Comparison of ENCODE assay signal across 22 cellular contexts in genomic region chr22:39613549-39613921, GRCh38. TPM values are rescaled to one million over a fixed set of nuclear protein-coding genes. Genes with fewer than 3 reads are reported as not detected.
DNase-seq lines count a peak whose midpoint lies in the region; ATAC-seq, FAIRE-seq and TF ChIP-seq lines count a peak whose summit lies in the region.
"Had no signal": no experiment of that assay in that cellular context is flagged by ENCODE, and none has a peak within 500 bp of the region (broad histone marks: within the 10 kb centered on the region; RNA-seq: fewer than 3 reads in every experiment).

No MANE protein-coding gene starts in this region.

- peaks cover 65% of the 10 kb centered on the region for H3K27me3 Mint-ChIP-seq in activated naive CD4-positive, alpha-beta T cell treated with anti-CD3 and anti-CD28 coated beads, Interleukin-2, amount 10 ng/mL, durations not matched to agents 7 days and 5 days
- H3K27me3 Mint-ChIP-seq in CD4-positive, alpha-beta T cell, result peaks cover 5% of the 10 kb centered on the region
- H3K27me3 Mint-ChIP-seq in activated T-helper 17 cell treated with anti-CD3 and anti-CD28 coated beads, Interleukin-2, amount 50 U/mL, for 72 hours, result peaks cover 5% of the 10 kb centered on the region

- H3K4me3 Mint-ChIP-seq in activated naive CD4-positive, alpha-beta T cell treated with anti-CD3 and anti-CD28 coated beads, Interleukin-2, amount 10 ng/mL, durations not matched to agents 7 days and 5 days, result no peak overlapping the region
- H3K4me3 Mint-ChIP-seq in CD4-positive, alpha-beta T cell, result no peak overlapping the region
- peak overlapping the region; percentile 47 for H3K4me3 Mint-ChIP-seq in activated T-helper 17 cell treated with anti-CD3 and anti-CD28 coated beads, Interleukin-2, amount 50 U/mL, for 72 hours
- H3K4me3 Mint-ChIP-seq: H9 had no signal

- TF ChIP-seq CTCF in CD4-positive, alpha-beta T cell (IDR thresholded peaks at IDR 0.05), result no peak
- TF ChIP-seq CTCF in spleen (IDR thresholded peaks at IDR 0.05 in 8 of 11, conservative IDR thresholded peaks at IDR 0.05 in 3 of 11), result no peak
- TF ChIP-seq CTCF in pancreas (IDR thresholded peaks at IDR 0.05), result no peak

- H3K36me3 ChIP-seq in spleen (no peaks in the 10 kb centered on the region), pancreas (no peaks in the 10 kb centered on the region)
- H3K36me3 ChIP-seq: BE2C had no signal

- H3K36me3 Mint-ChIP-seq in activated naive CD4-positive, alpha-beta T cell treated with anti-CD3 and anti-CD28 coated beads, Interleukin-2, amount 10 ng/mL, durations not matched to agents 7 days and 5 days, result peaks cover 5% of the 10 kb centered on the region
- H3K36me3 Mint-ChIP-seq in CD4-positive, alpha-beta T cell (ENCODE audit: low read depth), result no peaks in the 10 kb centered on the region
- no peaks in the 10 kb centered on the region for H3K36me3 Mint-ChIP-seq in activated T-helper 17 cell treated with anti-CD3 and anti-CD28 coated beads, Interleukin-2, amount 50 U/mL, for 72 hours (ENCODE audit: low read depth)

- no peak overlapping the region for H3K27ac ChIP-seq in CD4-positive, alpha-beta T cell (ENCODE audit: low read depth, low read length)
- H3K27ac ChIP-seq in spleen (no peak overlapping the region), pancreas (no peak overlapping the region)
- H3K27ac ChIP-seq: A549 had no signal

- peaks cover 0 to 4% (median 0%) of the 10 kb centered on the region in 6 donors for H3K4me1 ChIP-seq in spleen
- H3K4me1 ChIP-seq in pancreas, result no peaks in the 10 kb centered on the region
- H3K4me1 ChIP-seq: A549 had no signal

- H3K9me3 ChIP-seq in CD4-positive, alpha-beta T cell (ENCODE audit: control insufficient read depth, low read length), result peaks cover 3% of the 10 kb centered on the region
- peaks cover 0 to 12% (median 5%) of the 10 kb centered on the region in 8 donors for H3K9me3 ChIP-seq in spleen
- no peaks in the 10 kb centered on the region for H3K9me3 ChIP-seq in pancreas
- H3K9me3 ChIP-seq: A549, BE2C had no signal

- no peak for DNase-seq in activated naive CD4-positive, alpha-beta T cell treated with anti-CD3 and anti-CD28 coated beads, Interleukin-2, amount 10 ng/mL, durations not matched to agents 7 days and 5 days
- no peak for DNase-seq in activated naive CD4-positive, alpha-beta T cell treated with anti-CD3 and anti-CD28 coated beads, Interleukin-2, amount 50 U/mL, for 16 hours
- no peak for DNase-seq in CD4-positive, alpha-beta T cell
- DNase-seq in spleen (peak; percentile 54), COLO668 (lab: John Stamatoyannopoulos, UW; ENCODE audit: unreplicated experiment) (no peak), pancreas (no peak)
- DNase-seq: BE2C, COR-L47, DMS153, DMS79 treated with DMSO at 0.1 percent for 48 hours, EL, GOT3, H9 had no signal

- H3K9me3 Mint-ChIP-seq in activated naive CD4-positive, alpha-beta T cell treated with anti-CD3 and anti-CD28 coated beads, Interleukin-2, amount 10 ng/mL, durations not matched to agents 7 days and 5 days, result peaks cover 13% of the 10 kb centered on the region
- H3K9me3 Mint-ChIP-seq in CD4-positive, alpha-beta T cell, result peaks cover 2% of the 10 kb centered on the region
- H3K9me3 Mint-ChIP-seq in activated T-helper 17 cell treated with anti-CD3 and anti-CD28 coated beads, Interleukin-2, amount 50 U/mL, for 72 hours, result no peaks in the 10 kb centered on the region

- no peak for FAIRE-seq in pancreas (lab: Jason Lieb, UNC)
- FAIRE-seq: A549, D721Med, G401.6, GM12891 had no signal

- intact Hi-C loops in CD4-positive, alpha-beta T cell (cut with DNase I, micrococcal nuclease), result no loop called here
- intact Hi-C loops in spleen (cut with DNase I; ENCODE audit: low total_unique reads) (no loop called here), pancreas (cut with DNase I) (no loop called here)

- no peaks in the 10 kb centered on the region for H3K27me3 ChIP-seq in CD4-positive, alpha-beta T cell (ENCODE audit: control insufficient read depth, insufficient read depth, low read length)
- peaks cover 0 to 81% (median 9%) of the 10 kb centered on the region in 7 donors for H3K27me3 ChIP-seq in spleen (replicated peaks in 1 of 7)
- H3K27me3 ChIP-seq in pancreas, result no peaks in the 10 kb centered on the region
- H3K27me3 ChIP-seq: BE2C had no signal

- H3K4me3 ChIP-seq in spleen, result no peak overlapping the region
- H3K4me3 ChIP-seq in pancreas, result no peak overlapping the region
- H3K4me3 ChIP-seq: A549 had no signal

- CTCF ChIA-PET in activated naive CD4-positive, alpha-beta T cell treated with anti-CD3 and anti-CD28 coated beads, Interleukin-2, amount 10 ng/mL, durations not matched to agents 7 days and 5 days (lab: Charles Lee), result interaction anchor here (1.0 to 1.2 kb wide), 3 partner anchors 386 to 423 kb away, joined by 3 to 5 read pairs (median 3); no protein-coding TSS in a partner anchor
- CTCF ChIA-PET in CD4-positive, alpha-beta T cell (lab: Charles Lee), result interaction anchor here (1.2 kb wide), 1 partner anchor 52 kb away, joined by 3 read pairs; no protein-coding TSS in a partner anchor

- POLR2A ChIA-PET in CD4-positive, alpha-beta T cell (lab: Charles Lee), result interaction anchor here (1.0 to 1.5 kb wide), 5 partner anchors 8 to 313 kb away, joined by 3 to 7 read pairs (median 3); no protein-coding TSS in a partner anchor

- peak overlapping the region; percentile 77 for H3K27ac Mint-ChIP-seq in activated naive CD4-positive, alpha-beta T cell treated with anti-CD3 and anti-CD28 coated beads, Interleukin-2, amount 10 ng/mL, durations not matched to agents 7 days and 5 days
- peak overlapping the region; percentile 70 for H3K27ac Mint-ChIP-seq in CD4-positive, alpha-beta T cell
- H3K27ac Mint-ChIP-seq in activated T-helper 17 cell treated with anti-CD3 and anti-CD28 coated beads, Interleukin-2, amount 50 U/mL, for 72 hours, result peak overlapping the region; percentile 82
- H3K27ac Mint-ChIP-seq: H9, IgD-negative memory B cell had no signal

- TF ChIP-seq POLR2A in spleen (IDR thresholded peaks at IDR 0.05), result no peak

- H3K4me1 Mint-ChIP-seq in activated naive CD4-positive, alpha-beta T cell treated with anti-CD3 and anti-CD28 coated beads, Interleukin-2, amount 10 ng/mL, durations not matched to agents 7 days and 5 days, result peaks cover 37% of the 10 kb centered on the region
- H3K4me1 Mint-ChIP-seq in CD4-positive, alpha-beta T cell (ENCODE audit: low read depth), result peaks cover 46% of the 10 kb centered on the region
- peaks cover 16% of the 10 kb centered on the region for H3K4me1 Mint-ChIP-seq in activated T-helper 17 cell treated with anti-CD3 and anti-CD28 coated beads, Interleukin-2, amount 50 U/mL, for 72 hours

- 91 to 97% (median 94%) methylated on average over 8 to 10 of the region's 10 CpGs for WGBS in spleen, 5 donors
- 88 to 95% methylated on average over 10 of the region's 10 CpGs for WGBS in pancreas, 2 donors

- ATAC-seq in CD4-positive, alpha-beta T cell (ENCODE audit: poor library complexity), result no peak
- no peak for ATAC-seq in activated T-helper 17 cell treated with anti-CD3 and anti-CD28 coated beads, Interleukin-2, amount 50 U/mL, for 72 hours (replicated peaks)
- ATAC-seq in GM21723 (IDR thresholded peaks at IDR 0.05; ENCODE audit: unreplicated experiment) (no peak), pancreas (no peak)
- ATAC-seq: A549 had no signal

RNA-seq across cellular contexts. Expression of gene CACNA1I, which starts 43.0 kb away (rescaled TPM):
- 10 to 100 TPM; 29.2 to 30.1 TPM for total RNA-seq in CD4-positive, alpha-beta T cell
- 1 to 10 TPM in 1 of 2 donors, under 1 TPM in 1; 0.84 to 5.3 TPM for total RNA-seq in activated T-helper 17 cell treated with anti-CD3 and anti-CD28 coated beads, Interleukin-2, amount 50 U/mL, for 72 hours
- total RNA-seq in spleen (1 to 10 TPM in 5 of 7 donors, under 1 TPM in 2; 0.66 to 4.1 (median 1.4) TPM), pancreas (under 1 TPM; 0.04 to 0.09 (median 0.06) TPM)
- polyA plus RNA-seq in spleen (under 1 TPM; 0.24 to 0.83 (median 0.43) TPM), pancreas (under 1 TPM; 0.15 to 0.21 TPM)
- total RNA-seq: HT1080 had no signal
- polyA plus RNA-seq: AG04450 had no signal

Comparison
In these comparisons a context has a peak if more than half of its experiments do, and no peak if none do; other contexts are left out.
1. RNA of gene CACNA1I, which starts 43.0 kb away (total RNA-seq): 29.2 to 30.1 TPM in CD4-positive, alpha-beta T cell; 0.84 to 5.3 TPM in activated T-helper 17 cell treated with anti-CD3 and anti-CD28 coated beads, Interleukin-2, amount 50 U/mL, for 72 hours, 0.66 to 4.1 TPM in spleen and 0.04 to 0.09 TPM in pancreas; every median in the first group is over 4 times any median in the second.
2. Peak in every context shown above with its lines, with median percentiles within 50 percentile points of each other: H3K27ac Mint-ChIP-seq.